In genomic region chr10:4061441-4061951, GRCh38 we compare ENCODE assay signal across 12 cellular contexts.
DNase-seq lines count a peak whose midpoint lies in the region; ATAC-seq, FAIRE-seq and TF ChIP-seq lines count a peak whose summit lies in the region.
"Had no signal": no experiment of that assay in that cellular context is flagged by ENCODE, and none has a peak within 500 bp of the region (broad histone marks: within the 10 kb centered on the region; RNA-seq: fewer than 3 reads in every experiment).

No MANE protein-coding gene starts in this region.

- FAIRE-seq in GM12891 (lab: Jason Lieb, UNC) = peak; percentile 35

- 46% methylated on average over 7 of the region's 7 CpGs for WGBS in right cardiac atrium

- H3K27ac ChIP-seq in right cardiac atrium (ENCODE audit: low read length) (no peak overlapping the region), skeletal muscle tissue (ENCODE audit: low read depth, low read length) (peak overlapping the region; percentile 3)
- H3K27ac ChIP-seq: SK-N-MC had no signal

- H3K4me3 ChIP-seq in right cardiac atrium (ENCODE audit: low read length) = no peak overlapping the region
- H3K4me3 ChIP-seq in skeletal muscle tissue (ENCODE audit: low read length in 3 of 3) = no peak overlapping the region
- H3K4me3 ChIP-seq: SK-N-MC had no signal

- no peak for TF ChIP-seq POLR2A in GM12891 (IDR thresholded peaks at IDR 0.05; ENCODE audit: low read depth, low read length)

- H3K4me1 ChIP-seq in right cardiac atrium (ENCODE audit: control insufficient read depth, insufficient read depth, low read length) = peaks cover 2% of the 10 kb centered on the region
- peaks cover 0 to 10% (median 5%) of the 10 kb centered on the region in 3 donors for H3K4me1 ChIP-seq in skeletal muscle tissue (ENCODE audit: control insufficient read depth in 3 of 3, insufficient read depth in 3 of 3, low read length in 3 of 3)

- DNase-seq in GM12891 (ENCODE audit: insufficient read length, low spot score) = no peak
- DNase-seq in central memory CD4-positive, alpha-beta T cell = peak; percentile 31
- DNase-seq in right cardiac atrium = peak; percentile 66 to 93 (median 81)
- no peak for DNase-seq in activated CD8-positive, alpha-beta memory T cell treated with anti-CD3 and anti-CD28 coated beads for 24 hours
- DNase-seq in amniotic stem cell (lab: John Stamatoyannopoulos, UW) = no peak
- DNase-seq in NCI-H1694 treated with DMSO at 0.1 percent for 48 hours (lab: John Stamatoyannopoulos, UW) = no peak
- DNase-seq in NCI-H2171 (lab: John Stamatoyannopoulos, UW) = no peak
- DNase-seq: CD8-positive, alpha-beta T cell; NCI-H446 treated with DMSO at 0.1 percent for 48 hours; nephron progenitor cell had no signal

- intact Hi-C loops in right cardiac atrium (cut with DNase I) = no loop called here

- peak; percentile 85 to 94 for ATAC-seq in right cardiac atrium
- ATAC-seq: CD8-positive, alpha-beta T cell had no signal

- H3K36me3 ChIP-seq in skeletal muscle tissue (ENCODE audit: control insufficient read depth in 3 of 3, insufficient read depth in 3 of 3, low read length in 3 of 3) = no peaks in the 10 kb centered on the region

- H3K9ac ChIP-seq in skeletal muscle tissue (ENCODE audit: low read depth in 1 of 3, low read length in 3 of 3) = no peak overlapping the region

- H3K27me3 ChIP-seq in right cardiac atrium (ENCODE audit: control insufficient read depth, insufficient read depth) (no peaks in the 10 kb centered on the region), skeletal muscle tissue (ENCODE audit: control insufficient read depth in 3 of 3, insufficient read depth in 3 of 3, low read length in 3 of 3) (no peaks in the 10 kb centered on the region)

- H3K9me3 ChIP-seq in right cardiac atrium (ENCODE audit: control insufficient read depth, low read length) = no peaks in the 10 kb centered on the region
- no peaks in the 10 kb centered on the region for H3K9me3 ChIP-seq in skeletal muscle tissue (ENCODE audit: control insufficient read depth in 3 of 3, low read length in 3 of 3)

TF ChIP-seq in GM12891, 5 proteins besides CTCF, POLR2A, EP300 and RAD21:
- TF ChIP-seq SPI1 (IDR thresholded peaks at IDR 0.05; ENCODE audit: low read depth, low read length) (no peak), POLR2AphosphoS5 (IDR thresholded peaks at IDR 0.05; ENCODE audit: low read depth, low read length) (no peak), PAX5 (IDR thresholded peaks at IDR 0.05; ENCODE audit: insufficient read depth, low read length, severe bottlenecking) (no peak), TAF1 (IDR thresholded peaks at IDR 0.05; ENCODE audit: low read depth, low read length) (no peak), POU2F2 (IDR thresholded peaks at IDR 0.05; ENCODE audit: low read depth, low read length) (no peak)

Comparison
In these comparisons a context has a peak if more than half of its experiments do, and no peak if none do; other contexts are left out.
1. DNase-seq: peak in central memory CD4-positive, alpha-beta T cell (single experiment) and right cardiac atrium (3 of 3); none in GM12891 (single experiment), activated CD8-positive, alpha-beta memory T cell treated with anti-CD3 and anti-CD28 coated beads for 24 hours (single experiment), amniotic stem cell (single experiment), NCI-H1694 treated with DMSO at 0.1 percent for 48 hours (single experiment) and NCI-H2171 (single experiment).